ENCODE assay signal across 26 cellular contexts in genomic region chr22:27986937-27987336, GRCh38.
DNase-seq lines count a peak whose midpoint lies in the region; ATAC-seq and TF ChIP-seq lines count a peak whose summit lies in the region.
"Had no signal": no experiment of that assay in that cellular context is flagged by ENCODE, and none has a peak within 500 bp of the region (broad histone marks: within the 10 kb centered on the region; RNA-seq: fewer than 3 reads in every experiment).

No MANE protein-coding gene starts in this region.

- H3K4me3 ChIP-seq in AG04450 (ENCODE audit: low read depth, low read length) = no peak overlapping the region
- H3K4me3 ChIP-seq: hepatocyte, tibial nerve had no signal

- POLR2A ChIA-PET in AG04450 (lab: Yijun Ruan, JAX) = interaction anchor here (0.7 to 1.1 kb wide), 3 partner anchors 17 to 120 kb away, joined by 4 to 7 read pairs (median 6); no protein-coding TSS in a partner anchor

- no peaks in the 10 kb centered on the region for H3K27me3 ChIP-seq in AG04450 (ENCODE audit: control insufficient read depth, insufficient read depth, low read length)
- H3K27me3 ChIP-seq: hepatocyte, tibial nerve had no signal

- CTCF ChIA-PET in AG04450 (lab: Charles Lee) = no interaction called here

- H3K9me3 Mint-ChIP-seq in central memory CD8-positive, alpha-beta T cell = no peaks in the 10 kb centered on the region
- no peaks in the 10 kb centered on the region for H3K9me3 Mint-ChIP-seq in osteocyte (ENCODE audit: unreplicated experiment)
- H3K9me3 Mint-ChIP-seq: activated CD8-positive, alpha-beta T cell treated with anti-CD3 and anti-CD28 coated beads for 36 hours; activated naive CD8-positive, alpha-beta T cell treated with anti-CD3 and anti-CD28 coated beads, Interleukin-2, amount 50 U/mL, for 24 hours; neural crest cell had no signal

- peak overlapping the region; percentile 75 for H3K27ac ChIP-seq in AG04450 (ENCODE audit: low read depth, low read length)
- H3K27ac ChIP-seq: 22Rv1, parathyroid adenoma, tibial nerve had no signal

- no peaks in the 10 kb centered on the region for H3K4me1 Mint-ChIP-seq in central memory CD8-positive, alpha-beta T cell
- peaks cover 41% of the 10 kb centered on the region for H3K4me1 Mint-ChIP-seq in osteocyte (ENCODE audit: unreplicated experiment)
- H3K4me1 Mint-ChIP-seq: neural crest cell had no signal

- H3K27ac Mint-ChIP-seq in central memory CD8-positive, alpha-beta T cell (ENCODE audit: low read depth) = peak overlapping the region; percentile 55
- H3K27ac Mint-ChIP-seq in osteocyte (ENCODE audit: unreplicated experiment) = peak overlapping the region; percentile 81
- H3K27ac Mint-ChIP-seq: activated CD8-positive, alpha-beta T cell treated with anti-CD3 and anti-CD28 coated beads for 36 hours; activated naive CD8-positive, alpha-beta T cell treated with anti-CD3 and anti-CD28 coated beads, Interleukin-2, amount 50 U/mL, for 24 hours had no signal

- H3K27me3 Mint-ChIP-seq in central memory CD8-positive, alpha-beta T cell = no peaks in the 10 kb centered on the region
- H3K27me3 Mint-ChIP-seq in osteocyte (ENCODE audit: unreplicated experiment) = no peaks in the 10 kb centered on the region
- H3K27me3 Mint-ChIP-seq: activated CD8-positive, alpha-beta T cell treated with anti-CD3 and anti-CD28 coated beads for 36 hours; activated naive CD8-positive, alpha-beta T cell treated with anti-CD3 and anti-CD28 coated beads, Interleukin-2, amount 50 U/mL, for 24 hours had no signal

- H3K36me3 Mint-ChIP-seq in central memory CD8-positive, alpha-beta T cell (ENCODE audit: insufficient read depth) = peaks cover 2% of the 10 kb centered on the region
- H3K36me3 Mint-ChIP-seq in osteocyte (ENCODE audit: unreplicated experiment) = peaks cover 38% of the 10 kb centered on the region
- H3K36me3 Mint-ChIP-seq: CD14-positive monocyte had no signal

- no peak for ATAC-seq in activated CD4-positive, CD25-positive, alpha-beta regulatory T cell treated with anti-CD3 and anti-CD28 coated beads, Interleukin-2, amount 50 U/mL, for 24 hours
- ATAC-seq in central memory CD8-positive, alpha-beta T cell (replicated peaks; ENCODE audit: extremely low read depth, poor library complexity, severe bottlenecking) = no peak
- no peak for ATAC-seq in HG03457 (IDR thresholded peaks at IDR 0.05; ENCODE audit: unreplicated experiment)
- ATAC-seq: activated naive CD8-positive, alpha-beta T cell treated with anti-CD3 and anti-CD28 coated beads, Interleukin-2, amount 50 U/mL, for 24 hours had no signal

- no peak overlapping the region for H3K4me3 Mint-ChIP-seq in central memory CD8-positive, alpha-beta T cell
- H3K4me3 Mint-ChIP-seq in osteocyte (ENCODE audit: unreplicated experiment) = no peak overlapping the region
- H3K4me3 Mint-ChIP-seq: activated CD8-positive, alpha-beta T cell treated with anti-CD3 and anti-CD28 coated beads for 36 hours; activated naive CD8-positive, alpha-beta T cell treated with anti-CD3 and anti-CD28 coated beads, Interleukin-2, amount 50 U/mL, for 24 hours; CD14-positive monocyte; neural crest cell had no signal

- TF ChIP-seq CTCF in AG04450 (IDR thresholded peaks at IDR 0.05; ENCODE audit: low read depth, low read length) (no peak), osteocyte (IDR thresholded peaks at IDR 0.05) (no peak)

- H3K9me3 ChIP-seq in AG04450 (ENCODE audit: control insufficient read depth, insufficient read depth, low read length) = peaks cover 3% of the 10 kb centered on the region; the same call in 1 of the 2 replicates
- H3K9me3 ChIP-seq: Caco-2, tibial nerve had no signal

- peak; percentile 14 for DNase-seq in activated CD4-positive, CD25-positive, alpha-beta regulatory T cell treated with anti-CD3 and anti-CD28 coated beads, Interleukin-2, amount 50 U/mL, for 72 hours
- DNase-seq in AG04450 (ENCODE audit: low read depth, low spot score) = no peak
- no peak for DNase-seq in central memory CD8-positive, alpha-beta T cell (ENCODE audit: low spot score in 2 of 2)
- DNase-seq in osteocyte (ENCODE audit: extremely low spot score, unreplicated experiment) = peak; percentile 56
- no peak for DNase-seq in DMS114 treated with DMSO at 0.1 percent for 48 hours (lab: John Stamatoyannopoulos, UW; ENCODE audit: unreplicated experiment)
- no peak for DNase-seq in NCI-H146 treated with DMSO at 0.1 percent for 48 hours (lab: John Stamatoyannopoulos, UW; ENCODE audit: unreplicated experiment)
- DNase-seq: activated naive CD8-positive, alpha-beta T cell treated with anti-CD3 and anti-CD28 coated beads, Interleukin-2, amount 50 U/mL, for 24 hours; activated T-cell treated with anti-CD3 and anti-CD28 coated beads, Interleukin-2, amount 50 U/mL, for 1 hour; Caco-2; cerebellar nuclear complex; H7; NCI-H1092; NCI-H187; NCI-H2171 treated with DMSO at 0.1 percent for 48 hours; NCI-H510A; retina; T-helper 1 cell had no signal

Comparison
In these comparisons a context has a peak if more than half of its experiments do, and no peak if none do; other contexts are left out.
1. DNase-seq: peak in activated CD4-positive, CD25-positive, alpha-beta regulatory T cell treated with anti-CD3 and anti-CD28 coated beads, Interleukin-2, amount 50 U/mL, for 72 hours (single experiment) and osteocyte (single experiment); none in AG04450 (single experiment), central memory CD8-positive, alpha-beta T cell (0 of 2), DMS114 treated with DMSO at 0.1 percent for 48 hours (single experiment) and NCI-H146 treated with DMSO at 0.1 percent for 48 hours (single experiment).